In the genomic region with DNA sequence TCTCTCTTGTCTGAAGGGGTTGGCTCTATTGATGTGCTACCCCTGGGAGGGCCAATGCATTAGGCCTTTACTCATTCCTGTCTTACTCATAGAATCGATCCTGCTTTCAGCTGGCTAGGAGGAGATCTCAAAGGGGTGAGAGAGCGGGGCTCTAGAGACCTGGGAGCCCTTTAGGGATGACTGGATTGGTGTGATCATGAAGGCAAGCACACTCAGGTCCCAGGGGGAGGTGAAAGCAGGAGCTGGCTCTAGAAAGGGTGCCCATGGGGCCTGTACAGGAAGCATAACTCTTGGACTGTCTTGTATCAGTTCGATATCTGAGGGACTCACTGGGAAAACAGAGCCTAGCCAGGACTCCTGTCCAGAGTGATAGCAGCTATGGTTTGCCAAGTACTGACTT, we compare ENCODE assay signal across 19 cellular contexts. TPM values are rescaled to one million over a fixed set of nuclear protein-coding genes. Genes with fewer than 3 reads are reported as not detected.
DNase-seq lines count a peak whose midpoint lies in the region; ATAC-seq and TF ChIP-seq lines count a peak whose summit lies in the region.
"Had no signal": no experiment of that assay in that cellular context is flagged by ENCODE, and none has a peak within 500 bp of the region (broad histone marks: within the 10 kb centered on the region; RNA-seq: fewer than 3 reads in every experiment).

No MANE protein-coding gene starts in this region.

- no peaks in the 10 kb centered on the region for H3K4me1 Mint-ChIP-seq in MCF 10A (ENCODE audit: insufficient read depth, unreplicated experiment)
- H3K4me1 Mint-ChIP-seq: mesothelial cell of epicardium had no signal

- no peaks in the 10 kb centered on the region for H3K27me3 Mint-ChIP-seq in MCF 10A (ENCODE audit: insufficient read depth, unreplicated experiment)

- TF ChIP-seq POLR2A in breast epithelium (IDR thresholded peaks at IDR 0.05): no peak
- no peak for TF ChIP-seq POLR2A in NB4 (IDR thresholded peaks at IDR 0.05; ENCODE audit: extremely low read depth, insufficient read length)
- TF ChIP-seq POLR2A in uterus (IDR thresholded peaks at IDR 0.05): no peak

- H3K9me3 Mint-ChIP-seq in MCF 10A (ENCODE audit: unreplicated experiment): no peaks in the 10 kb centered on the region

- CTCF ChIA-PET in MCF 10A (lab: Yijun Ruan, JAX): no interaction called here

- H3K36me3 Mint-ChIP-seq in MCF 10A (ENCODE audit: insufficient read depth, unreplicated experiment): no peaks in the 10 kb centered on the region

- 56% methylated on average over 3 of the region's 3 CpGs for WGBS in right cardiac atrium

- intact Hi-C loops in breast epithelium (cut with DNase I; ENCODE audit: low total_unique reads) (no loop called here), MCF 10A (cut with micrococcal nuclease) (no loop called here), right cardiac atrium (cut with DNase I) (no loop called here), uterus (cut with DNase I; ENCODE audit: low total_unique reads) (no loop called here)

- H3K27me3 ChIP-seq in breast epithelium (no peaks in the 10 kb centered on the region), right cardiac atrium (ENCODE audit: control insufficient read depth, insufficient read depth) (no peaks in the 10 kb centered on the region), uterus (no peaks in the 10 kb centered on the region)
- H3K27me3 ChIP-seq: dorsolateral prefrontal cortex, suprapubic skin, vagina had no signal

- no TSS peak for BruUV-seq in MCF 10A (replicated peaks; lab: Mats Ljungman, UMichigan)

- ATAC-seq in right cardiac atrium (peak; percentile 27 to 74), HG03354 (IDR thresholded peaks at IDR 0.05; ENCODE audit: poor library complexity, severe bottlenecking, unreplicated experiment) (no peak)
- ATAC-seq: left lobe of liver had no signal

- H3K9me3 ChIP-seq in breast epithelium: peaks cover 0 to 9% of the 10 kb centered on the region in 2 donors
- no peaks in the 10 kb centered on the region for H3K9me3 ChIP-seq in right cardiac atrium (ENCODE audit: control insufficient read depth, low read length)
- no peaks in the 10 kb centered on the region for H3K9me3 ChIP-seq in uterus
- H3K9me3 ChIP-seq: suprapubic skin, vagina had no signal

- H3K36me3 ChIP-seq in breast epithelium (no peaks in the 10 kb centered on the region), uterus (no peaks in the 10 kb centered on the region)
- H3K36me3 ChIP-seq: suprapubic skin, vagina had no signal

- POLR2A ChIA-PET in MCF 10A (lab: Yijun Ruan, JAX): no interaction called here

- H3K4me3 ChIP-seq in breast epithelium: no peak overlapping the region
- H3K4me3 ChIP-seq in NB4 (ENCODE audit: low read depth, low read length): no peak overlapping the region
- H3K4me3 ChIP-seq in right cardiac atrium (ENCODE audit: low read length): no peak overlapping the region
- no peak overlapping the region for H3K4me3 ChIP-seq in uterus
- H3K4me3 ChIP-seq: dorsolateral prefrontal cortex, suprapubic skin, vagina had no signal

- no peak overlapping the region for H3K4me3 Mint-ChIP-seq in MCF 10A (ENCODE audit: unreplicated experiment)
- H3K4me3 Mint-ChIP-seq: H9, mesothelial cell of epicardium had no signal

- H3K27ac ChIP-seq in breast epithelium: peak overlapping the region; percentile 72 to 82
- no peak overlapping the region for H3K27ac ChIP-seq in right cardiac atrium (ENCODE audit: low read length)
- H3K27ac ChIP-seq in uterus: peak overlapping the region; percentile 60 to 69
- H3K27ac ChIP-seq: suprapubic skin had no signal

- no peak overlapping the region for H3K27ac Mint-ChIP-seq in MCF 10A (ENCODE audit: low read depth, unreplicated experiment)
- H3K27ac Mint-ChIP-seq: H9, mesothelial cell of epicardium had no signal

- no peak for TF ChIP-seq CTCF in breast epithelium (IDR thresholded peaks at IDR 0.05)
- TF ChIP-seq CTCF in MCF 10A (IDR thresholded peaks at IDR 0.05; ENCODE audit: unreplicated experiment): no peak
- TF ChIP-seq CTCF in NB4 (IDR thresholded peaks at IDR 0.05; ENCODE audit: low read depth, low read length): no peak
- TF ChIP-seq CTCF in uterus (IDR thresholded peaks at IDR 0.05): no peak

- H3K4me1 ChIP-seq in breast epithelium (no peaks in the 10 kb centered on the region), right cardiac atrium (ENCODE audit: control insufficient read depth, insufficient read depth, low read length) (peaks cover 24% of the 10 kb centered on the region), uterus (peaks cover 0 to 10% of the 10 kb centered on the region in 2 donors)

- DNase-seq in breast epithelium (ENCODE audit: low spot score in 2 of 2) (no peak), MCF 10A (ENCODE audit: unreplicated experiment) (no peak), NB4 (ENCODE audit: low read depth) (peak; percentile 43), right cardiac atrium (peak in 1 of 3 donors; percentile 51), uterus (no peak), NCI-H524 (lab: John Stamatoyannopoulos, UW) (no peak)
- DNase-seq: activated CD4-positive, CD25-positive, alpha-beta regulatory T cell; anterior cingulate cortex; central memory CD4-positive, alpha-beta T cell; dorsolateral prefrontal cortex; GF-D8; H9; NCI-H2081; T1000 had no signal

RNA-seq across cellular contexts. Expression of gene INPP4A, which starts 47.8 kb away (rescaled TPM):
- total RNA-seq in breast epithelium: 10 to 100 TPM; 22.6 to 35.4 (median 25.8) TPM
- 20.8 and 21.5 TPM in 2 replicates for total RNA-seq in MCF 10A (2022)
- total RNA-seq in right cardiac atrium: 10 to 100 TPM; 15.7 to 18.1 (median 15.8) TPM
- 5.1 TPM for polyA plus RNA-seq in right cardiac atrium
- 10 to 100 TPM in 3 of 4 donors, 1 to 10 TPM in 1; 8.7 to 40.2 (median 35.2) TPM for total RNA-seq in uterus
